In the genomic region with DNA sequence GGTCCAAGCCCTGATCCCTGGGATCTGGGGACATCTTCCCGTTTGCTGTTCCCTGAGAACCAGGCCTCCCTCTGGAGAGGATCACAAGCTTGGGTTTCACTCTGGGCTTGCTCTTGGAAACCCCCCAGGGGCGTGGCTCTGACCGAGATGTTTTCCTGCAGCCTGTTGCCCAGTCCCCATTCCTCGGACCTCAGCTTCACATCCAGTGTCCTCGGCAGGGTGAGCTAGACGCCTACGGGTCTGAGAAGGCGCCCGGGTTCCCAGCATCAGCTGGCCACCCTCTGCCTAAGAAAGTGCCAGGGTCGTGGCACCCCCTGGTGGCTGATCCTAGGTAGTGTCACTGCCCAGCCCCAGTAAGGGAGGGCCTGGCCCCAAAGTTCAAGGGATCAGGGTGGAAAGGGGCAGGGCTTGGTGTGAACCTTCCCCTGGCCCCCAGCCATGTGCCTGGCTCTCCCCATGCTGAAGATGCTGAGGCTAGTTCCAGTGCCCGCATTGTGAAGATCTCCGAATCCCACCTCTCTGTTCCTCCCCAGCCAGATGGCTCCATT, we compare ENCODE assay signal across 7 cellular contexts. TPM values are rescaled to one million over a fixed set of nuclear protein-coding genes. Genes with fewer than 3 reads are reported as not detected.
"Had no signal": no experiment of that assay in that cellular context is flagged by ENCODE, and none has a peak within 500 bp of the region (broad histone marks: within the 10 kb centered on the region; RNA-seq: fewer than 3 reads in every experiment).

No MANE protein-coding gene starts in this region.

RNA-seq across cellular contexts. Expression of gene GGTLC1, which starts 4.0 kb away (rescaled TPM):
- total RNA-seq: activated CD4-positive, alpha-beta T cell treated with anti-CD3 and anti-CD28 coated beads, Interleukin-2, amount 10 ng/mL, durations not matched to agents 24 days and 14 days; activated naive CD8-positive, alpha-beta T cell treated with anti-CD3 and anti-CD28 coated beads for 36 hours; gastroesophageal sphincter; left ventricle myocardium superior; tibial nerve had no signal
- polyA plus RNA-seq: keratinocyte, neural cell had no signal
